ENCODE assay signal across 11 cellular contexts in genomic region chr11:17015639-17016125, GRCh38. TPM values are rescaled to one million over a fixed set of nuclear protein-coding genes. Genes with fewer than 3 reads are reported as not detected.
DNase-seq lines count a peak whose midpoint lies in the region; ATAC-seq and TF ChIP-seq lines count a peak whose summit lies in the region.
"Had no signal": no experiment of that assay in that cellular context is flagged by ENCODE, and none has a peak within 500 bp of the region (broad histone marks: within the 10 kb centered on the region; RNA-seq: fewer than 3 reads in every experiment).

No MANE protein-coding gene starts in this region.

- H2BK120ac ChIP-seq in mesendoderm (ENCODE audit: low read depth, low read length), result no peak overlapping the region

- no peaks in the 10 kb centered on the region for H3K79me2 ChIP-seq in mesendoderm (ENCODE audit: control insufficient read depth, insufficient read depth, low read length)

- no peak overlapping the region for H3K56ac ChIP-seq in mesendoderm (ENCODE audit: low read length)

- no peak overlapping the region for H2BK5ac ChIP-seq in mesendoderm (ENCODE audit: low read length)

- peak overlapping the region; percentile 90 for H3K4me3 Mint-ChIP-seq in activated T-cell treated with anti-CD3 and anti-CD28 coated beads, Interleukin-2, amount 50 U/mL, for 4 hours
- peak overlapping the region; percentile 7 for H3K4me3 Mint-ChIP-seq in T-helper 17 cell

- no peak for DNase-seq in activated T-cell treated with anti-CD3 and anti-CD28 coated beads, Interleukin-2, amount 50 U/mL, for 4 hours
- no peak for DNase-seq in activated T-cell treated with anti-CD3 and anti-CD28 coated beads for 4 hours
- no peak for DNase-seq in T-helper 17 cell
- DNase-seq in left lobe of liver (ENCODE audit: low spot score), result peak; percentile 40
- no peak for DNase-seq in tibial nerve (ENCODE audit: low spot score in 2 of 2)
- no peak for DNase-seq in breast epithelium (ENCODE audit: low spot score in 2 of 2)
- DNase-seq in mesendoderm, result no peak
- DNase-seq in NCI-H2029 (lab: John Stamatoyannopoulos, UW), result no peak
- DNase-seq: lower lobe of right lung; NK-92 treated with Interleukin-12 subunit alpha and Interleukin-12 subunit beta, amount 100 ng/mL, for 24 hours had no signal

- H3K4me1 ChIP-seq in tibial nerve (peaks cover 0 to 23% (median 2%) of the 10 kb centered on the region in 4 donors), breast epithelium (no peaks in the 10 kb centered on the region), mesendoderm (ENCODE audit: control insufficient read depth, low read depth, low read length) (no peaks in the 10 kb centered on the region)

- no peak for ATAC-seq in activated T-cell treated with anti-CD3 and anti-CD28 coated beads, Interleukin-2, amount 50 U/mL, for 4 hours
- no peak for ATAC-seq in T-helper 17 cell
- no peak for ATAC-seq in left lobe of liver

- no peak overlapping the region for H3K9ac ChIP-seq in mesendoderm (ENCODE audit: low read length)

- H3K36me3 ChIP-seq in tibial nerve (peaks cover 0 to under 1% (median 0%) of the 10 kb centered on the region in 3 donors), breast epithelium (no peaks in the 10 kb centered on the region), mesendoderm (ENCODE audit: control insufficient read depth, insufficient read depth, low read length) (no peaks in the 10 kb centered on the region)
- H3K36me3 ChIP-seq: lower lobe of right lung had no signal

- peak overlapping the region in 3 of 4 donors; percentile 80 to 91 (median 85) for H3K27ac ChIP-seq in tibial nerve
- no peak overlapping the region for H3K27ac ChIP-seq in breast epithelium
- H3K27ac ChIP-seq in mesendoderm (ENCODE audit: low read depth, low read length), result no peak overlapping the region
- H3K27ac ChIP-seq: lower lobe of right lung had no signal

- H3K36me3 Mint-ChIP-seq in activated T-cell treated with anti-CD3 and anti-CD28 coated beads, Interleukin-2, amount 50 U/mL, for 4 hours (ENCODE audit: insufficient read depth), result no peaks in the 10 kb centered on the region
- peaks cover 2% of the 10 kb centered on the region for H3K36me3 Mint-ChIP-seq in T-helper 17 cell (ENCODE audit: low read depth)

- no peak overlapping the region for H3K4me2 ChIP-seq in mesendoderm (ENCODE audit: low read length)

- H4K5ac ChIP-seq in mesendoderm (ENCODE audit: low read length), result no peak overlapping the region

- intact Hi-C loops in breast epithelium (cut with DNase I; ENCODE audit: low total_unique reads), result loop anchor here (5.0 kb wide), 1 partner anchor 707 kb away; no protein-coding TSS in a partner anchor

- H3K4me3 ChIP-seq in tibial nerve (no peak overlapping the region), breast epithelium (no peak overlapping the region), mesendoderm (ENCODE audit: low read length) (no peak overlapping the region)

- no peak overlapping the region for H3K4ac ChIP-seq in mesendoderm (ENCODE audit: low read depth, low read length)

- peaks cover 8% of the 10 kb centered on the region for H3K4me1 Mint-ChIP-seq in activated T-cell treated with anti-CD3 and anti-CD28 coated beads, Interleukin-2, amount 50 U/mL, for 4 hours (ENCODE audit: low read depth)
- H3K4me1 Mint-ChIP-seq in T-helper 17 cell, result peaks cover 6% of the 10 kb centered on the region

- TF ChIP-seq POLR2A in tibial nerve (IDR thresholded peaks at IDR 0.05) (no peak), breast epithelium (IDR thresholded peaks at IDR 0.05) (no peak)

- H3K27me3 Mint-ChIP-seq in activated T-cell treated with anti-CD3 and anti-CD28 coated beads, Interleukin-2, amount 50 U/mL, for 4 hours (ENCODE audit: low read depth), result peaks cover 18% of the 10 kb centered on the region
- H3K27me3 Mint-ChIP-seq in T-helper 17 cell, result peaks cover 16% of the 10 kb centered on the region

- no peak overlapping the region for H2AK5ac ChIP-seq in mesendoderm (ENCODE audit: low read length)

- no peak overlapping the region for H3K18ac ChIP-seq in mesendoderm (ENCODE audit: low read length)

- H3K9me3 ChIP-seq in T-helper 17 cell (ENCODE audit: control insufficient read depth, low read length, poor library complexity, severe bottlenecking) (no peaks in the 10 kb centered on the region), tibial nerve (no peaks in the 10 kb centered on the region), breast epithelium (no peaks in the 10 kb centered on the region)
- H3K9me3 ChIP-seq: lower lobe of right lung had no signal

- H3K79me1 ChIP-seq in mesendoderm (ENCODE audit: low read length), result no peaks in the 10 kb centered on the region

- no peak overlapping the region for H2BK15ac ChIP-seq in mesendoderm (replicated peaks; ENCODE audit: low read depth)

- H4K8ac ChIP-seq in mesendoderm (ENCODE audit: low read depth, low read length), result no peak overlapping the region

- WGBS in tibial nerve, 2 donors, result 89 to 90% methylated on average over 16 of the region's 16 CpGs
- no CpG with 5 or more reads among the region's 16 CpGs for WGBS in mesendoderm (ENCODE audit: extremely low coverage, insufficient coverage, low lambda C conversion rate)

- no peak overlapping the region for H3K23ac ChIP-seq in mesendoderm (ENCODE audit: low read length)

- H3K27ac Mint-ChIP-seq in T-helper 17 cell, result no peak overlapping the region
- H3K27ac Mint-ChIP-seq: activated naive CD4-positive, alpha-beta T cell treated with anti-CD3 and anti-CD28 coated beads for 36 hours had no signal

- H3K27me3 ChIP-seq in tibial nerve, result no peaks in the 10 kb centered on the region
- H3K27me3 ChIP-seq in breast epithelium, result no peaks in the 10 kb centered on the region
- H3K27me3 ChIP-seq in mesendoderm (ENCODE audit: insufficient read depth, low read length, poor library complexity), result peaks cover 13% of the 10 kb centered on the region

- no peak for TF ChIP-seq EP300 in tibial nerve (IDR thresholded peaks at IDR 0.05)

- TF ChIP-seq CTCF in tibial nerve (IDR thresholded peaks at IDR 0.05) (no peak), breast epithelium (IDR thresholded peaks at IDR 0.05) (no peak)

- no peaks in the 10 kb centered on the region for H3K9me3 Mint-ChIP-seq in activated T-cell treated with anti-CD3 and anti-CD28 coated beads, Interleukin-2, amount 50 U/mL, for 4 hours
- H3K9me3 Mint-ChIP-seq: activated naive CD4-positive, alpha-beta T cell treated with anti-CD3 and anti-CD28 coated beads for 36 hours had no signal

RNA-seq across cellular contexts. Expression of gene PLEKHA7, which starts 1.5 kb away (rescaled TPM):
- total RNA-seq in activated T-cell treated with anti-CD3 and anti-CD28 coated beads, Interleukin-2, amount 50 U/mL, for 4 hours, result 1 to 10 TPM; 2.7 to 3.4 (median 2.7) TPM
- total RNA-seq in T-helper 17 cell, result 10 to 100 TPM in 1 of 2 donors, 1 to 10 TPM in 1; 5.3 to 10.9 TPM
- total RNA-seq in left lobe of liver, result 25.8 TPM
- total RNA-seq in tibial nerve, result 10 to 100 TPM; 41.6 to 56.7 (median 50.1) TPM
- 10 to 100 TPM in 2 of 3 donors, 1 to 10 TPM in 1; 9.8 to 54.6 (median 36.7) TPM for total RNA-seq in breast epithelium
- polyA plus RNA-seq in mesendoderm (2013, experiment 1 of 2), result 3.1 TPM
- 2.9 TPM for polyA plus RNA-seq in mesendoderm (2013, experiment 2 of 2)

Comparison
In these comparisons a context has a peak if more than half of its experiments do, and no peak if none do; other contexts are left out.
1. H3K27ac ChIP-seq: peak in tibial nerve (3 of 4); none in breast epithelium (0 of 2) and mesendoderm (single experiment).